In genomic region chr1:55257958-55258357, GRCh38 we compare ENCODE assay signal across 1 cellular context.
TF ChIP-seq lines count a peak whose summit lies in the region.

No MANE protein-coding gene starts in this region.

TF ChIP-seq in K562, 482 proteins besides CTCF, POLR2A, EP300 and RAD21 (continued from another document):
- TF ChIP-seq RERE (CRISPR knock-in tag; IDR thresholded peaks at IDR 0.05; ENCODE audit: borderline replicate concordance) (no peak), NFYB (IDR thresholded peaks at IDR 0.05; ENCODE audit: extremely low read depth, insufficient read length) (no peak), NUFIP1 (IDR thresholded peaks at IDR 0.05; ENCODE audit: partially characterized antibody) (no peak), NELFE (IDR thresholded peaks at IDR 0.05; ENCODE audit: insufficient read depth, insufficient read length) (no peak), EZH2 (IDR thresholded peaks at IDR 0.05; ENCODE audit: borderline replicate concordance, low read depth, low read length) (no peak), CREB5 (CRISPR knock-in tag; IDR thresholded peaks at IDR 0.05) (no peak), STAT5B (CRISPR knock-in tag; IDR thresholded peaks at IDR 0.05) (no peak), UBTF (IDR thresholded peaks at IDR 0.05; ENCODE audit: borderline replicate concordance in 1 of 2, low read depth in 2 of 2, low read length in 2 of 2) (no peak), THAP7 (CRISPR knock-in tag; IDR thresholded peaks at IDR 0.05) (no peak), TRIM24 (IDR thresholded peaks at IDR 0.05) (no peak), ZBTB12 (CRISPR knock-in tag; IDR thresholded peaks at IDR 0.05) (peak; percentile 17; the same call in 1 of the 2 replicates), MAX (CRISPR knock-in tag; IDR thresholded peaks at IDR 0.05) (no peak), CBFB (CRISPR knock-in tag; IDR thresholded peaks at IDR 0.05) (no peak), ZNF354B (CRISPR knock-in tag; IDR thresholded peaks at IDR 0.05) (no peak)
TF ChIP-seq in K562: peak in this region for 3.
